In genomic region chr7:145681159-145681558, GRCh38 we compare ENCODE assay signal across 19 cellular contexts.
DNase-seq lines count a peak whose midpoint lies in the region; ATAC-seq and TF ChIP-seq lines count a peak whose summit lies in the region.
"Had no signal": no experiment of that assay in that cellular context is flagged by ENCODE, and none has a peak within 500 bp of the region (broad histone marks: within the 10 kb centered on the region; RNA-seq: fewer than 3 reads in every experiment).

No MANE protein-coding gene starts in this region.

- no peaks in the 10 kb centered on the region for H3K27me3 ChIP-seq in heart left ventricle
- no peaks in the 10 kb centered on the region for H3K27me3 ChIP-seq in right cardiac atrium (ENCODE audit: control insufficient read depth, insufficient read depth)
- H3K27me3 ChIP-seq: BLaER1 treated with 17β-estradiol and CSF1 and Interleukin-3, amounts not matched to agents 10 nM and 100 nM had no signal

- ATAC-seq in Right ventricle myocardium inferior (peak; percentile 75), heart left ventricle (no peak), left cardiac atrium (no peak), right cardiac atrium (peak in 1 of 2 donors; percentile 45), GM18519 (IDR thresholded peaks at IDR 0.05; ENCODE audit: low FRiP score, unreplicated experiment) (no peak)
- ATAC-seq: A549; CD8-positive, alpha-beta T cell had no signal

- H3K27ac ChIP-seq in heart left ventricle (peak overlapping the region in 3 of 12 donors; percentile 45 to 59 (median 56)), right cardiac atrium (ENCODE audit: low read length) (no peak overlapping the region)
- H3K27ac ChIP-seq: 22Rv1; A549; BLaER1 treated with 17β-estradiol and CSF1 and Interleukin-3, amounts not matched to agents 10 nM and 100 nM; C4-2B had no signal

- H3K4me1 Mint-ChIP-seq in T-helper 2 cell treated with Interferon-gamma antibody and Interleukin-4, amounts not matched to agents 5 μg/mL and 100 μg/mL, for 36 hours (ENCODE audit: low read depth), result no peaks in the 10 kb centered on the region
- H3K4me1 Mint-ChIP-seq: B cell had no signal

- intact Hi-C loops in Right ventricle myocardium inferior (cut with DNase I), result no loop called here
- intact Hi-C loops in cardiac septum (cut with DNase I), result no loop called here
- intact Hi-C loops in heart left ventricle (cut with DNase I), result no loop called here
- intact Hi-C loops in left cardiac atrium (cut with DNase I), result no loop called here
- intact Hi-C loops in right cardiac atrium (cut with DNase I), result no loop called here

- H3K9me3 ChIP-seq in heart left ventricle (no peaks in the 10 kb centered on the region), right cardiac atrium (ENCODE audit: control insufficient read depth, low read length) (no peaks in the 10 kb centered on the region)
- H3K9me3 ChIP-seq: A549; BLaER1 treated with 17β-estradiol and CSF1 and Interleukin-3, amounts not matched to agents 10 nM and 100 nM; Caco-2 had no signal

- DNase-seq in Right ventricle myocardium inferior (ENCODE audit: missing footprints), result no peak
- DNase-seq in cardiac septum (ENCODE audit: low spot score), result no peak
- no peak for DNase-seq in heart left ventricle
- DNase-seq in left cardiac atrium, result no peak
- DNase-seq in right cardiac atrium, result no peak
- DNase-seq in T-helper 2 cell treated with Interferon-gamma antibody and Interleukin-4, amounts not matched to agents 5 μg/mL and 100 μg/mL, for 36 hours (ENCODE audit: low spot score), result no peak
- DNase-seq: AML-193; Caco-2; Calu3; CD4-positive, alpha-beta T cell; CD8-positive, alpha-beta T cell; DMS79 treated with DMSO at 0.1 percent for 48 hours; GF-D8 had no signal

- H3K4me3 ChIP-seq in heart left ventricle (peak overlapping the region in 7 of 12 donors; percentile 10 to 56 (median 37)), right cardiac atrium (ENCODE audit: low read length) (peak overlapping the region; percentile 48)
- H3K4me3 ChIP-seq: A549; BLaER1 treated with 17β-estradiol and CSF1 and Interleukin-3, amounts not matched to agents 10 nM and 100 nM had no signal

- H3K4me3 Mint-ChIP-seq in T-helper 2 cell treated with Interferon-gamma antibody and Interleukin-4, amounts not matched to agents 5 μg/mL and 100 μg/mL, for 36 hours, result no peak overlapping the region
- H3K4me3 Mint-ChIP-seq: B cell; CD4-positive, alpha-beta T cell; CD8-positive, alpha-beta T cell had no signal

- TF ChIP-seq POLR2A in heart left ventricle (IDR thresholded peaks at IDR 0.05), result no peak

- no peak overlapping the region for H3K27ac Mint-ChIP-seq in T-helper 2 cell treated with Interferon-gamma antibody and Interleukin-4, amounts not matched to agents 5 μg/mL and 100 μg/mL, for 36 hours
- H3K27ac Mint-ChIP-seq: B cell; CD4-positive, alpha-beta T cell; CD8-positive, alpha-beta T cell had no signal

- H3K36me3 Mint-ChIP-seq in T-helper 2 cell treated with Interferon-gamma antibody and Interleukin-4, amounts not matched to agents 5 μg/mL and 100 μg/mL, for 36 hours (ENCODE audit: low read depth), result no peaks in the 10 kb centered on the region
- H3K36me3 Mint-ChIP-seq: CD8-positive, alpha-beta T cell had no signal

- H3K27me3 Mint-ChIP-seq in T-helper 2 cell treated with Interferon-gamma antibody and Interleukin-4, amounts not matched to agents 5 μg/mL and 100 μg/mL, for 36 hours (ENCODE audit: low read depth), result no peaks in the 10 kb centered on the region
- H3K27me3 Mint-ChIP-seq: B cell; CD4-positive, alpha-beta T cell had no signal

- H3K9me3 Mint-ChIP-seq in T-helper 2 cell treated with Interferon-gamma antibody and Interleukin-4, amounts not matched to agents 5 μg/mL and 100 μg/mL, for 36 hours, result peaks cover 9% of the 10 kb centered on the region

- no peak for TF ChIP-seq CTCF in heart left ventricle (IDR thresholded peaks at IDR 0.05)

- no peaks in the 10 kb centered on the region for H3K36me3 ChIP-seq in heart left ventricle
- H3K36me3 ChIP-seq: BLaER1 treated with 17β-estradiol and CSF1 and Interleukin-3, amounts not matched to agents 10 nM and 100 nM had no signal

- H3K4me1 ChIP-seq in heart left ventricle (no peaks in the 10 kb centered on the region), right cardiac atrium (ENCODE audit: control insufficient read depth, insufficient read depth, low read length) (no peaks in the 10 kb centered on the region)
- H3K4me1 ChIP-seq: A549; BLaER1 treated with 17β-estradiol and CSF1 and Interleukin-3, amounts not matched to agents 10 nM and 100 nM; Caco-2 had no signal
